1 cellular context compared by ENCODE assay signal in genomic region chr21:32088471-32088870, GRCh38.
TF ChIP-seq lines count a peak whose summit lies in the region.

No MANE protein-coding gene starts in this region.

TF ChIP-seq in SK-N-SH treated with all-trans-retinoic acid at 6 μM for 48 hours, 23 proteins besides CTCF, POLR2A, EP300 and RAD21 (continued from another document):
- TF ChIP-seq POU6F1 (CRISPR knock-in tag; IDR thresholded peaks at IDR 0.05; ENCODE audit: borderline replicate concordance, low read depth): no peak
